ENCODE assay signal across 12 cellular contexts in genomic region chr20:60306516-60306915, GRCh38.
A peak's percentile ranks its signal among the peaks of the same experiment; 100 is the strongest.
DNase-seq lines count a peak whose midpoint lies in the region; ATAC-seq and TF ChIP-seq lines count a peak whose summit lies in the region.
"Had no signal": no experiment of that assay in that cellular context is flagged by ENCODE, and none has a peak within 500 bp of the region (broad histone marks: within the 10 kb centered on the region; RNA-seq: fewer than 3 reads in every experiment).

No MANE protein-coding gene starts in this region.

- TF ChIP-seq CTCF in brain (conservative IDR thresholded peaks at IDR 0.05) (no peak), suprapubic skin (IDR thresholded peaks at IDR 0.05) (no peak)
- no peak for TF ChIP-seq CTCF in activated CD8-positive, alpha-beta T cell treated with anti-CD3 and anti-CD28 coated beads for 36 hours (IDR thresholded peaks at IDR 0.05)

- H3K4me3 ChIP-seq in suprapubic skin: no peak overlapping the region

- intact Hi-C loops in activated CD8-positive, alpha-beta T cell treated with anti-CD3 and anti-CD28 coated beads for 36 hours (cut with micrococcal nuclease): no loop called here
- intact Hi-C loops in left colon (cut with DNase I, micrococcal nuclease): no loop called here

- no peaks in the 10 kb centered on the region for H3K4me1 ChIP-seq in suprapubic skin
- H3K4me1 ChIP-seq: Caco-2 had no signal

- H3K36me3 ChIP-seq in suprapubic skin: no peaks in the 10 kb centered on the region

- H3K9me3 Mint-ChIP-seq in brain: peaks cover 0 to 1% (median 0%) of the 10 kb centered on the region in 5 experiments
- H3K9me3 Mint-ChIP-seq in activated CD8-positive, alpha-beta T cell treated with anti-CD3 and anti-CD28 coated beads for 36 hours: no peaks in the 10 kb centered on the region
- H3K9me3 Mint-ChIP-seq: CD4-positive, alpha-beta T cell had no signal

- H3K27me3 ChIP-seq in suprapubic skin: no peaks in the 10 kb centered on the region

- POLR2A ChIA-PET in activated CD8-positive, alpha-beta T cell treated with anti-CD3 and anti-CD28 coated beads for 36 hours (lab: Charles Lee): no interaction called here

- no peaks in the 10 kb centered on the region for H3K36me3 Mint-ChIP-seq in brain
- no peaks in the 10 kb centered on the region for H3K36me3 Mint-ChIP-seq in activated CD8-positive, alpha-beta T cell treated with anti-CD3 and anti-CD28 coated beads for 36 hours (ENCODE audit: low read depth)

- no peaks in the 10 kb centered on the region for H3K9me3 ChIP-seq in suprapubic skin
- H3K9me3 ChIP-seq: Caco-2 had no signal

- CTCF ChIA-PET in activated CD8-positive, alpha-beta T cell treated with anti-CD3 and anti-CD28 coated beads for 36 hours (lab: Charles Lee): no interaction called here

- H3K4me3 Mint-ChIP-seq in brain: no peak overlapping the region
- no peak overlapping the region for H3K4me3 Mint-ChIP-seq in activated CD8-positive, alpha-beta T cell treated with anti-CD3 and anti-CD28 coated beads for 36 hours
- H3K4me3 Mint-ChIP-seq: CD4-positive, alpha-beta T cell; H9 had no signal

- no peak for TF ChIP-seq POLR2A in suprapubic skin (IDR thresholded peaks at IDR 0.05)

- TF ChIP-seq EP300 in suprapubic skin (IDR thresholded peaks at IDR 0.05): no peak

- no peak overlapping the region for H3K27ac ChIP-seq in suprapubic skin
- H3K27ac ChIP-seq: C4-2B had no signal

- WGBS in suprapubic skin: 65% methylated on average over 6 of the region's 6 CpGs

- peak; percentile 66 for DNase-seq in medulla oblongata (ENCODE audit: extremely low spot score)
- DNase-seq in putamen (ENCODE audit: low spot score): peak; percentile 20
- DNase-seq in activated CD8-positive, alpha-beta T cell treated with anti-CD3 and anti-CD28 coated beads for 36 hours: no peak
- DNase-seq in left colon: no peak
- no peak for DNase-seq in suprapubic skin (ENCODE audit: low spot score in 2 of 2)
- DNase-seq: ACHN; CD4-positive, alpha-beta T cell; GDM1; H9 had no signal

- peak overlapping the region in 3 of 5 experiments; percentile 36 to 66 (median 62) for H3K27ac Mint-ChIP-seq in brain
- H3K27ac Mint-ChIP-seq in activated CD8-positive, alpha-beta T cell treated with anti-CD3 and anti-CD28 coated beads for 36 hours: no peak overlapping the region
- H3K27ac Mint-ChIP-seq: CD4-positive, alpha-beta T cell; H9 had no signal

- no peak for ATAC-seq in activated CD8-positive, alpha-beta T cell treated with anti-CD3 and anti-CD28 coated beads for 36 hours
- no peak for ATAC-seq in left colon

- peaks cover 7% of the 10 kb centered on the region for H3K27me3 Mint-ChIP-seq in brain
- H3K27me3 Mint-ChIP-seq in activated CD8-positive, alpha-beta T cell treated with anti-CD3 and anti-CD28 coated beads for 36 hours: no peaks in the 10 kb centered on the region
- H3K27me3 Mint-ChIP-seq: CD4-positive, alpha-beta T cell had no signal

- peaks cover 14% of the 10 kb centered on the region for H3K4me1 Mint-ChIP-seq in brain
- H3K4me1 Mint-ChIP-seq in activated CD8-positive, alpha-beta T cell treated with anti-CD3 and anti-CD28 coated beads for 36 hours (ENCODE audit: low read depth): no peaks in the 10 kb centered on the region

Comparison
In these comparisons a context has a peak if more than half of its experiments do, and no peak if none do; other contexts are left out.
1. DNase-seq: peak in medulla oblongata (single experiment) and putamen (single experiment); none in activated CD8-positive, alpha-beta T cell treated with anti-CD3 and anti-CD28 coated beads for 36 hours (single experiment), left colon (0 of 2) and suprapubic skin (0 of 2).